In the genomic region with DNA sequence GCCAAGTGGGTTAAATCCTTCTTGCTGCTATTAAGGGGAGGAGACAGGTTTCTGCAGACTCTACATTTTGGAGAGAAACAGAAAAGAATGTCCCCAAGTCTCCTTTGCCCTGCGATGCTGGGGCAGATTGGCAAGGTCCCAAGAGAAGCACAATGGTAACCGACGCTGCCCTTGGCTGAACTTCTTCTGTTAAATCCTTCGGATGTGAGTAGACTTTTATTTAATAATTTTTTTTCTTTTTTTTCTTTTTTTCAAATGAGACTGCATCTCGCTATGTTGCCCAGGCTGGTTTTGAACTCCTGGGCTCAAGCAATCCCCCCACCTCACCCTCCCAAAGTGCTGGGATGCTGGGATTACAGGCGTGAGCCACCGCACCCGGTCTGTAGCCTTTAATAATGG, we compare ENCODE assay signal across 8 cellular contexts. TPM values are rescaled to one million over a fixed set of nuclear protein-coding genes. Genes with fewer than 3 reads are reported as not detected.
A peak's percentile ranks its signal among the peaks of the same experiment; 100 is the strongest.
DNase-seq lines count a peak whose midpoint lies in the region; ATAC-seq, FAIRE-seq and TF ChIP-seq lines count a peak whose summit lies in the region.

No MANE protein-coding gene starts in this region.

- H3K4me2 ChIP-seq in neural progenitor cell = peak overlapping the region; percentile 77

- H3K4me1 ChIP-seq in neural progenitor cell = no peaks in the 10 kb centered on the region

- H3K4me3 ChIP-seq in neural progenitor cell = peak overlapping the region; percentile 94

- intact Hi-C loops in dendritic cell treated with granulocyte-macrophage colony-stimulating factor and Interleukin-4, amounts not matched to agents 40 ng/mL and 50 ng/mL, for 4 days (cut with micrococcal nuclease) = loop anchor here (2.0 kb wide), 1 partner anchor 14 kb away; the partner anchor contains the start of genes ATP5PD and KCTD2

- peak overlapping the region; percentile 48 for H3K27ac Mint-ChIP-seq in dendritic cell treated with granulocyte-macrophage colony-stimulating factor and Interleukin-4, amounts not matched to agents 40 ng/mL and 50 ng/mL, for 4 days
- H3K27ac Mint-ChIP-seq in neural progenitor cell = no peak overlapping the region

- peaks cover 14% of the 10 kb centered on the region for H3K9me3 Mint-ChIP-seq in dendritic cell treated with granulocyte-macrophage colony-stimulating factor and Interleukin-4, amounts not matched to agents 40 ng/mL and 50 ng/mL, for 4 days
- H3K9me3 Mint-ChIP-seq in neural progenitor cell = peaks cover 34% of the 10 kb centered on the region

- peak overlapping the region; percentile 68 for H3K4me3 Mint-ChIP-seq in dendritic cell treated with granulocyte-macrophage colony-stimulating factor and Interleukin-4, amounts not matched to agents 40 ng/mL and 50 ng/mL, for 4 days
- H3K4me3 Mint-ChIP-seq in neural progenitor cell = peak overlapping the region; percentile 93

- DNase-seq in Daoy (ENCODE audit: low read depth) (peak; percentile 37), NCI-H69 (lab: John Stamatoyannopoulos, UW) (peak; percentile 64), neural progenitor cell (ENCODE audit: low spot score) (no peak), HTR-8/SVneo (ENCODE audit: insufficient read length, low spot score) (no peak), GDM1 (lab: John Stamatoyannopoulos, UW) (no peak)
- no peak for DNase-seq in activated CD8-positive, alpha-beta memory T cell treated with anti-CD3 and anti-CD28 coated beads, Interleukin-2, amount 50 U/mL, for 48 hours

- TF ChIP-seq CTCF in neural progenitor cell (IDR thresholded peaks at IDR 0.05) = no peak

- H3F3A ChIP-seq in neural progenitor cell (ENCODE audit: low read depth) = peaks cover 36% of the 10 kb centered on the region

- H3K9ac ChIP-seq in neural progenitor cell = no peak overlapping the region

- no peaks in the 10 kb centered on the region for H3K27me3 ChIP-seq in neural progenitor cell

- no peaks in the 10 kb centered on the region for H3K79me2 ChIP-seq in neural progenitor cell (ENCODE audit: low read depth)

- no peak for ATAC-seq in GM19351 (IDR thresholded peaks at IDR 0.05; ENCODE audit: unreplicated experiment)

- no peaks in the 10 kb centered on the region for H3K36me3 ChIP-seq in neural progenitor cell

- H3K9me3 ChIP-seq in neural progenitor cell (ENCODE audit: low read depth) = no peaks in the 10 kb centered on the region

- peaks cover 42% of the 10 kb centered on the region for H3K4me1 Mint-ChIP-seq in dendritic cell treated with granulocyte-macrophage colony-stimulating factor and Interleukin-4, amounts not matched to agents 40 ng/mL and 50 ng/mL, for 4 days (ENCODE audit: low read depth)
- peaks cover 23% of the 10 kb centered on the region for H3K4me1 Mint-ChIP-seq in neural progenitor cell

- no peak for FAIRE-seq in HTR-8/SVneo (lab: Jason Lieb, UNC)

- peak overlapping the region; percentile 82 for H2AFZ ChIP-seq in neural progenitor cell (replicated peaks)

- no peaks in the 10 kb centered on the region for H4K20me1 ChIP-seq in neural progenitor cell (ENCODE audit: low read depth)

- H3K27me3 Mint-ChIP-seq in dendritic cell treated with granulocyte-macrophage colony-stimulating factor and Interleukin-4, amounts not matched to agents 40 ng/mL and 50 ng/mL, for 4 days = peaks cover 25% of the 10 kb centered on the region
- peaks cover 35% of the 10 kb centered on the region for H3K27me3 Mint-ChIP-seq in neural progenitor cell (ENCODE audit: insufficient read depth, low read depth)

- H3K36me3 Mint-ChIP-seq in dendritic cell treated with granulocyte-macrophage colony-stimulating factor and Interleukin-4, amounts not matched to agents 40 ng/mL and 50 ng/mL, for 4 days (ENCODE audit: low read depth) = peaks cover 5% of the 10 kb centered on the region
- H3K36me3 Mint-ChIP-seq in neural progenitor cell = peaks cover 5% of the 10 kb centered on the region

- H3K27ac ChIP-seq in neural progenitor cell = no peak overlapping the region

RNA-seq across cellular contexts. Expression of gene ATP5PD, which starts 13.9 kb away (rescaled TPM):
- total RNA-seq in Daoy (2014; rRNA removed; shearing (Covaris generic)) = 453 and 707 TPM in 2 replicates
- total RNA-seq in neural progenitor cell (ENCODE audit: low replicate concordance) = 209 and 268 TPM in 2 replicates

RNA-seq across cellular contexts. Expression of gene KCTD2, which starts 14.1 kb away (rescaled TPM):
- total RNA-seq in Daoy (2014; rRNA removed; shearing (Covaris generic)) = 17.9 and 19.1 TPM in 2 replicates
- 28.9 and 32.9 TPM in 2 replicates for total RNA-seq in neural progenitor cell (ENCODE audit: low replicate concordance)

RNA-seq across cellular contexts. Expression of gene MRPL58, which starts 20.4 kb away (rescaled TPM):
- total RNA-seq in Daoy (2014; rRNA removed; shearing (Covaris generic)) = 155 and 172 TPM in 2 replicates
- total RNA-seq in neural progenitor cell (ENCODE audit: low replicate concordance) = 50.8 and 52.8 TPM in 2 replicates

RNA-seq across cellular contexts. Expression of gene CDR2L, which starts 45.5 kb away (rescaled TPM):
- total RNA-seq in Daoy (2014; rRNA removed; shearing (Covaris generic)) = 9.2 and 11.5 TPM in 2 replicates
- 4.0 and 15.8 TPM in 2 replicates for total RNA-seq in neural progenitor cell (ENCODE audit: low replicate concordance)

RNA-seq across cellular contexts. Expression of gene SLC16A5, which starts 54.9 kb away (rescaled TPM):
- 0.24 TPM in 1 of 2 replicates, not detected in the other for total RNA-seq in Daoy (2014; rRNA removed; shearing (Covaris generic))
- total RNA-seq in neural progenitor cell (ENCODE audit: low replicate concordance) = 3.4 and 19.9 TPM in 2 replicates

Comparison
In these comparisons a context has a peak if more than half of its experiments do, and no peak if none do; other contexts are left out.
1. DNase-seq: peak in Daoy (single experiment) and NCI-H69 (single experiment); none in neural progenitor cell (single experiment), HTR-8/SVneo (single experiment), activated CD8-positive, alpha-beta memory T cell treated with anti-CD3 and anti-CD28 coated beads, Interleukin-2, amount 50 U/mL, for 48 hours (single experiment) and GDM1 (single experiment).